Comparison of ENCODE assay signal across 21 cellular contexts in the genomic region with DNA sequence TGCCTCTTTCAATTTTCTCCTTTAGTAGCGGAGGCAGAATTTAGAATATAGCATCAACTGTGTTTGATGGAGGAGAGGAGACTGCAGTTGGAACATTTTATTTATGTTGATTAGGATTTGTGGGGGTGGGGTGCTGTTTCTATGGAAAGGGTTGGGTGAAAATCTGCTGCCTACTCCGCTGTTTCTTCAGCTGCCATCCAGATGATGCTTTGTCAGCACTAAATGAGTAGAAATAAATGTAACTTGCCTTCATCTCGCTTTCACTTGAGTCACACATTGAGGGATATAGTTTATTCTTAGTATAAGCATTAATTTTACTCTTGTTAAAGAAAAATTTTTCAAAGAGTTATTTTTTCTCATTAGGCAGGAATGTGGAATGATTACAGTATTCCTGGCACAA. TPM values are rescaled to one million over a fixed set of nuclear protein-coding genes. Genes with fewer than 3 reads are reported as not detected.
DNase-seq lines count a peak whose midpoint lies in the region; ATAC-seq and TF ChIP-seq lines count a peak whose summit lies in the region.
"Had no signal": no experiment of that assay in that cellular context is flagged by ENCODE, and none has a peak within 500 bp of the region (broad histone marks: within the 10 kb centered on the region; RNA-seq: fewer than 3 reads in every experiment).

No MANE protein-coding gene starts in this region.

- TF ChIP-seq CTCF in neural cell (IDR thresholded peaks at IDR 0.05; ENCODE audit: poor library complexity, severe bottlenecking) (no peak), GM13977 (IDR thresholded peaks at IDR 0.05; ENCODE audit: extremely low read depth, insufficient read depth, missing control alignments) (no peak)

- H3K4me2 ChIP-seq in neural cell (ENCODE audit: low read length), result peak overlapping the region; percentile 8
- H3K4me2 ChIP-seq: SK-N-SH had no signal

- in situ Hi-C loops in GM13977 (cut with MboI; ENCODE audit: low pct_unique_long_range_greater_than_20kb, low sequenced_read_pairs, unreplicated experiment), result no loop called here

- H3K4me3 Mint-ChIP-seq in CD4-positive, CD25-positive, alpha-beta regulatory T cell, result no peak overlapping the region
- H3K4me3 Mint-ChIP-seq: H9 had no signal

- no peak overlapping the region for H2AFZ ChIP-seq in neural cell (ENCODE audit: low read depth, low read length)

- H3K4me3 ChIP-seq in CD4-positive, CD25-positive, alpha-beta regulatory T cell (ENCODE audit: low read depth, low read length), result no peak overlapping the region
- H3K4me3 ChIP-seq in neural cell (ENCODE audit: low read length), result no peak overlapping the region
- H3K4me3 ChIP-seq: MG63 had no signal

- H3K4me1 ChIP-seq in CD4-positive, CD25-positive, alpha-beta regulatory T cell (ENCODE audit: control insufficient read depth, insufficient read depth, low read length, poor library complexity, severe bottlenecking), result no peaks in the 10 kb centered on the region

- no peaks in the 10 kb centered on the region for H3K9me3 Mint-ChIP-seq in CD4-positive, CD25-positive, alpha-beta regulatory T cell
- H3K9me3 Mint-ChIP-seq: H9 had no signal

- peaks cover 63% of the 10 kb centered on the region for H3K36me3 ChIP-seq in CD4-positive, CD25-positive, alpha-beta regulatory T cell (ENCODE audit: control insufficient read depth, insufficient read depth, low read length)
- no peaks in the 10 kb centered on the region for H3K36me3 ChIP-seq in neural cell (ENCODE audit: insufficient read depth, low read length)

- ATAC-seq in CD4-positive, CD25-positive, alpha-beta regulatory T cell (ENCODE audit: low read depth in 2 of 2), result no peak
- no peak for ATAC-seq in HG02840 (IDR thresholded peaks at IDR 0.05; ENCODE audit: low FRiP score, unreplicated experiment)
- ATAC-seq: PC-3 had no signal

- DNase-seq in CD4-positive, CD25-positive, alpha-beta regulatory T cell, result no peak
- DNase-seq in astrocyte of the hippocampus (ENCODE audit: low read depth, low spot score), result peak; percentile 4
- DNase-seq in fibroblast of the conjunctiva (ENCODE audit: low read depth), result peak; percentile 14
- no peak for DNase-seq in NOMO-1 treated with DMSO at 0.1 percent for 48 hours (lab: John Stamatoyannopoulos, UW; ENCODE audit: unreplicated experiment)
- no peak for DNase-seq in GM13977 (ENCODE audit: low spot score)
- DNase-seq: H9, Karpas-422, MG63, NCI-H1048, NCI-H1436, NCI-H2029 treated with DMSO at 0.1 percent for 48 hours, NCI-H2171, NCI-H446, NCI-H774, PC-3, RPMI8226, SHP77 treated with DMSO at 0.1 percent for 48 hours, SK-N-SH had no signal

- H3F3A ChIP-seq in neural cell (ENCODE audit: insufficient read depth, low read length, poor library complexity, severe bottlenecking), result no peaks in the 10 kb centered on the region

- TF ChIP-seq RAD21 in neural cell (conservative IDR thresholded peaks at IDR 0.05), result no peak

- H3K9me3 ChIP-seq in CD4-positive, CD25-positive, alpha-beta regulatory T cell (ENCODE audit: control insufficient read depth in 2 of 2, low read length in 2 of 2), result no peaks in the 10 kb centered on the region
- H3K9me3 ChIP-seq in neural cell (ENCODE audit: low read length), result no peaks in the 10 kb centered on the region
- H3K9me3 ChIP-seq: MG63, SK-N-SH had no signal

- peak overlapping the region in 2 of 3 donors; percentile 48 to 68 for H3K27ac Mint-ChIP-seq in CD4-positive, CD25-positive, alpha-beta regulatory T cell
- H3K27ac Mint-ChIP-seq: H9 had no signal

- H4K20me1 ChIP-seq in neural cell (ENCODE audit: insufficient read depth), result no peaks in the 10 kb centered on the region

- H3K36me3 Mint-ChIP-seq in CD4-positive, CD25-positive, alpha-beta regulatory T cell, result peaks cover 19% of the 10 kb centered on the region

- H3K27ac ChIP-seq in CD4-positive, CD25-positive, alpha-beta regulatory T cell (ENCODE audit: insufficient read depth, low read length, poor library complexity, severe bottlenecking), result no peak overlapping the region
- H3K27ac ChIP-seq in neural cell (ENCODE audit: low read length), result peak overlapping the region; percentile 32
- H3K27ac ChIP-seq: C4-2B had no signal

- no peak for TF ChIP-seq EP300 in neural cell (conservative IDR thresholded peaks at IDR 0.05; ENCODE audit: poor library complexity, severe bottlenecking)

- H3K79me2 ChIP-seq in neural cell (replicated peaks; ENCODE audit: insufficient read depth, low read length), result no peaks in the 10 kb centered on the region

- no peaks in the 10 kb centered on the region for H3K4me1 Mint-ChIP-seq in CD4-positive, CD25-positive, alpha-beta regulatory T cell
- H3K4me1 Mint-ChIP-seq: H9 had no signal

- H3K9ac ChIP-seq in neural cell (ENCODE audit: low read length), result no peak overlapping the region
- H3K9ac ChIP-seq: SK-N-SH had no signal

- no peaks in the 10 kb centered on the region for H3K9me2 ChIP-seq in neural cell (ENCODE audit: insufficient read depth, low read length)
- H3K9me2 ChIP-seq: SK-N-SH had no signal

- no peaks in the 10 kb centered on the region for H3K27me3 Mint-ChIP-seq in CD4-positive, CD25-positive, alpha-beta regulatory T cell

- no peaks in the 10 kb centered on the region for H3K27me3 ChIP-seq in CD4-positive, CD25-positive, alpha-beta regulatory T cell (ENCODE audit: control insufficient read depth, insufficient read depth, low read length)
- H3K27me3 ChIP-seq in neural cell (ENCODE audit: insufficient read depth, low read depth, low read length), result no peaks in the 10 kb centered on the region
- H3K27me3 ChIP-seq: MG63 had no signal

TF ChIP-seq in neural cell, 6 proteins besides CTCF, POLR2A, EP300 and RAD21:
- TF ChIP-seq POLR2AphosphoS5 (IDR thresholded peaks at IDR 0.05) (no peak), SMC3 (conservative IDR thresholded peaks at IDR 0.05; ENCODE audit: poor library complexity) (no peak), MXI1 (conservative IDR thresholded peaks at IDR 0.05; ENCODE audit: poor library complexity, severe bottlenecking) (no peak), EZH2 (IDR thresholded peaks at IDR 0.05; ENCODE audit: borderline replicate concordance, insufficient read depth, low read length, poor library complexity, severe bottlenecking) (no peak), TAF1 (IDR thresholded peaks at IDR 0.05; ENCODE audit: low read depth) (no peak)
- TF ChIP-seq, protein P1, sequence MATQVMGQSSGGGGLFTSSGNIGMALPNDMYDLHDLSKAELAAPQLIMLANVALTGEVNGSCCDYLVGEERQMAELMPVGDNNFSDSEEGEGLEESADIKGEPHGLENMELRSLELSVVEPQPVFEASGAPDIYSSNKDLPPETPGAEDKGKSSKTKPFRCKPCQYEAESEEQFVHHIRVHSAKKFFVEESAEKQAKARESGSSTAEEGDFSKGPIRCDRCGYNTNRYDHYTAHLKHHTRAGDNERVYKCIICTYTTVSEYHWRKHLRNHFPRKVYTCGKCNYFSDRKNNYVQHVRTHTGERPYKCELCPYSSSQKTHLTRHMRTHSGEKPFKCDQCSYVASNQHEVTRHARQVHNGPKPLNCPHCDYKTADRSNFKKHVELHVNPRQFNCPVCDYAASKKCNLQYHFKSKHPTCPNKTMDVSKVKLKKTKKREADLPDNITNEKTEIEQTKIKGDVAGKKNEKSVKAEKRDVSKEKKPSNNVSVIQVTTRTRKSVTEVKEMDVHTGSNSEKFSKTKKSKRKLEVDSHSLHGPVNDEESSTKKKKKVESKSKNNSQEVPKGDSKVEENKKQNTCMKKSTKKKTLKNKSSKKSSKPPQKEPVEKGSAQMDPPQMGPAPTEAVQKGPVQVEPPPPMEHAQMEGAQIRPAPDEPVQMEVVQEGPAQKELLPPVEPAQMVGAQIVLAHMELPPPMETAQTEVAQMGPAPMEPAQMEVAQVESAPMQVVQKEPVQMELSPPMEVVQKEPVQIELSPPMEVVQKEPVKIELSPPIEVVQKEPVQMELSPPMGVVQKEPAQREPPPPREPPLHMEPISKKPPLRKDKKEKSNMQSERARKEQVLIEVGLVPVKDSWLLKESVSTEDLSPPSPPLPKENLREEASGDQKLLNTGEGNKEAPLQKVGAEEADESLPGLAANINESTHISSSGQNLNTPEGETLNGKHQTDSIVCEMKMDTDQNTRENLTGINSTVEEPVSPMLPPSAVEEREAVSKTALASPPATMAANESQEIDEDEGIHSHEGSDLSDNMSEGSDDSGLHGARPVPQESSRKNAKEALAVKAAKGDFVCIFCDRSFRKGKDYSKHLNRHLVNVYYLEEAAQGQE (IDR thresholded peaks at IDR 0.05; ENCODE audit: borderline replicate concordance), result no peak

RNA-seq across cellular contexts. Expression of a gene that starts 42.1 kb away (rescaled TPM):
- 9.9 TPM for total RNA-seq in CD4-positive, CD25-positive, alpha-beta regulatory T cell
- polyA plus RNA-seq in CD4-positive, CD25-positive, alpha-beta regulatory T cell, result 1 to 10 TPM; 6.2 to 9.2 (median 7.4) TPM
- 0.14 and 0.21 TPM in 2 replicates for polyA plus RNA-seq in neural cell
- 0.24 and 0.46 TPM in 2 replicates for polyA minus RNA-seq in neural cell

RNA-seq across cellular contexts. Expression of a gene that starts 43.8 kb away (rescaled TPM):
- total RNA-seq in CD4-positive, CD25-positive, alpha-beta regulatory T cell, result 87.4 TPM
- polyA plus RNA-seq in CD4-positive, CD25-positive, alpha-beta regulatory T cell, result 10 to 100 TPM; 22.2 to 36.4 (median 26.2) TPM
- polyA plus RNA-seq in neural cell, result 18.4 and 23.3 TPM in 2 replicates
- polyA minus RNA-seq in neural cell, result 7.1 and 7.5 TPM in 2 replicates

Comparison
In these comparisons a context has a peak if more than half of its experiments do, and no peak if none do; other contexts are left out.
1. DNase-seq: peak in astrocyte of the hippocampus (single experiment) and fibroblast of the conjunctiva (single experiment); none in CD4-positive, CD25-positive, alpha-beta regulatory T cell (0 of 3), NOMO-1 treated with DMSO at 0.1 percent for 48 hours (single experiment) and GM13977 (single experiment).